19 cellular contexts compared by ENCODE assay signal in genomic region chr13:36212789-36213188, GRCh38. TPM values are rescaled to one million over a fixed set of nuclear protein-coding genes. Genes with fewer than 3 reads are reported as not detected.
"Had no signal": no experiment of that assay in that cellular context is flagged by ENCODE, and none has a peak within 500 bp of the region (broad histone marks: within the 10 kb centered on the region; RNA-seq: fewer than 3 reads in every experiment).

No MANE protein-coding gene starts in this region.

- H3K27ac ChIP-seq: hepatocyte, ovary had no signal

- H3K4me3 ChIP-seq: hepatocyte, ovary had no signal

- H3K79me2 ChIP-seq: hepatocyte had no signal

- H3K36me3 Mint-ChIP-seq: type B pancreatic cell had no signal

- H3K4me2 ChIP-seq: hepatocyte had no signal

- H2AFZ ChIP-seq: hepatocyte had no signal

- FAIRE-seq: colon had no signal

- H3K27me3 Mint-ChIP-seq: type B pancreatic cell had no signal

- H3K27me3 ChIP-seq: hepatocyte, ovary had no signal

- H3K9me3 ChIP-seq: ovary had no signal

- H3K4me3 Mint-ChIP-seq: activated CD8-positive, alpha-beta T cell treated with anti-CD3 and anti-CD28 coated beads for 36 hours; activated T-cell treated with anti-CD3 and anti-CD28 coated beads, Interleukin-2, amount 50 U/mL, for 4 hours; neural crest cell; stimulated activated naive CD8-positive, alpha-beta T cell treated with anti-CD3 and anti-CD28 coated beads, Interleukin-15, amount 100 ng/mL, for 72 hours; type B pancreatic cell; WTC11 had no signal

- H3K27ac Mint-ChIP-seq: activated CD8-positive, alpha-beta T cell treated with anti-CD3 and anti-CD28 coated beads for 36 hours; activated naive CD4-positive, alpha-beta T cell treated with anti-CD3 and anti-CD28 coated beads, Interleukin-2, amount 50 U/mL, for 72 hours; stimulated activated naive CD8-positive, alpha-beta T cell treated with anti-CD3 and anti-CD28 coated beads, Interleukin-15, amount 100 ng/mL, for 72 hours; type B pancreatic cell; WTC11 had no signal

- H3K4me1 Mint-ChIP-seq: neural crest cell; stimulated activated naive CD8-positive, alpha-beta T cell treated with anti-CD3 and anti-CD28 coated beads, Interleukin-15, amount 100 ng/mL, for 72 hours had no signal

- ATAC-seq: activated CD8-positive, alpha-beta T cell treated with anti-CD3 and anti-CD28 coated beads for 36 hours; activated naive CD4-positive, alpha-beta T cell treated with anti-CD3 and anti-CD28 coated beads, Interleukin-2, amount 50 U/mL, for 72 hours; activated T-cell treated with anti-CD3 and anti-CD28 coated beads, Interleukin-2, amount 50 U/mL, for 4 hours; esophagus mucosa; left ventricle myocardium superior; sciatic nerve; stimulated activated naive CD8-positive, alpha-beta T cell treated with anti-CD3 and anti-CD28 coated beads, Interleukin-15, amount 100 ng/mL, for 72 hours; WTC11 had no signal

- H3K36me3 ChIP-seq: ovary had no signal

- DNase-seq: activated CD4-positive, alpha-beta T cell treated with anti-CD3 and anti-CD28 coated beads for 48 hours; activated CD8-positive, alpha-beta T cell treated with anti-CD3 and anti-CD28 coated beads for 36 hours; activated effector memory CD4-positive, alpha-beta T cell treated with anti-CD3 and anti-CD28 coated beads, Interleukin-2, amount 50 U/mL, for 16 hours; activated T-cell treated with anti-CD3 and anti-CD28 coated beads, Interleukin-2, amount 50 U/mL, for 4 hours; caudate nucleus; left ventricle myocardium superior; ovary; stimulated activated CD4-positive, alpha-beta T cell treated with anti-CD3 and anti-CD28 coated beads, Interleukin-1b, Interleukin-23, amount 100 ng/mL, for 48 hours; stimulated activated naive CD8-positive, alpha-beta T cell treated with anti-CD3 and anti-CD28 coated beads, Interleukin-15, amount 100 ng/mL, for 72 hours had no signal

RNA-seq across cellular contexts. Expression of gene SOHLH2, which starts 1.6 kb away (rescaled TPM):
- total RNA-seq: activated CD8-positive, alpha-beta T cell treated with anti-CD3 and anti-CD28 coated beads for 36 hours; activated naive CD4-positive, alpha-beta T cell treated with anti-CD3 and anti-CD28 coated beads, Interleukin-2, amount 50 U/mL, for 72 hours; activated T-cell treated with anti-CD3 and anti-CD28 coated beads, Interleukin-2, amount 50 U/mL, for 4 hours; kidney epithelial cell; left ventricle myocardium superior; mesenteric fat pad had no signal
